In genomic region chr6:46940433-46941226, GRCh38 we compare ENCODE assay signal across 23 cellular contexts. TPM values are rescaled to one million over a fixed set of nuclear protein-coding genes. Genes with fewer than 3 reads are reported as not detected.
A peak's percentile ranks its signal among the peaks of the same experiment; 100 is the strongest.
DNase-seq lines count a peak whose midpoint lies in the region; ATAC-seq, FAIRE-seq and TF ChIP-seq lines count a peak whose summit lies in the region.
"Had no signal": no experiment of that assay in that cellular context is flagged by ENCODE, and none has a peak within 500 bp of the region (broad histone marks: within the 10 kb centered on the region; RNA-seq: fewer than 3 reads in every experiment).

No MANE protein-coding gene starts in this region.

- no peak for TF ChIP-seq CTCF in lower lobe of right lung (IDR thresholded peaks at IDR 0.05)

- peaks cover 63% of the 10 kb centered on the region for H3K4me1 ChIP-seq in lower lobe of right lung
- H3K4me1 ChIP-seq: psoas muscle, transverse colon had no signal

- no peak for TF ChIP-seq POLR2A in erythroblast (IDR thresholded peaks at IDR 0.05; ENCODE audit: low read length)

- H3K4me3 ChIP-seq in lower lobe of right lung: no peak overlapping the region
- H3K4me3 ChIP-seq: psoas muscle, transverse colon had no signal

- H3K27ac ChIP-seq in lower lobe of right lung: peak overlapping the region; percentile 47
- H3K27ac ChIP-seq: psoas muscle, transverse colon had no signal

- DNase-seq in DMS153 (lab: John Stamatoyannopoulos, UW): peak; percentile 90
- peak; percentile 20 to 84 (median 70) for DNase-seq in NCI-H1417 (lab: John Stamatoyannopoulos, UW)
- DNase-seq in NCI-H748 treated with DMSO at 0.1 percent for 48 hours (lab: John Stamatoyannopoulos, UW): peak; percentile 11
- DNase-seq in lower lobe of right lung: no peak
- DNase-seq in erythroblast (lab: John Stamatoyannopoulos, UW): no peak
- DNase-seq in frontal cortex (ENCODE audit: low spot score in 2 of 2): no peak
- DNase-seq: activated CD4-positive, alpha-beta T cell treated with anti-CD3 and anti-CD28 coated beads, Interleukin-2, amount 50 U/mL, for 4 hours; activated CD8-positive, alpha-beta memory T cell treated with anti-CD3 and anti-CD28 coated beads, Interleukin-2, amount 50 U/mL, for 48 hours; activated naive CD8-positive, alpha-beta T cell treated with anti-CD3 and anti-CD28 coated beads for 36 hours; dermis blood vessel endothelial cell; HCEC 1CT; NCI-H1436; NCI-H2171 treated with DMSO at 0.1 percent for 48 hours; OCI-M1; psoas muscle; T-helper 9 cell; transverse colon had no signal

- peak; percentile 85 to 90 for ATAC-seq in lower lobe of right lung
- ATAC-seq in activated CD4-positive, CD25-positive, alpha-beta regulatory T cell treated with anti-CD3 and anti-CD28 coated beads, Interleukin-2, amount 50 U/mL, for 24 hours: no peak
- no peak for ATAC-seq in GM21515 (IDR thresholded peaks at IDR 0.05; ENCODE audit: unreplicated experiment)
- ATAC-seq: psoas muscle, Right ventricle myocardium inferior had no signal

- intact Hi-C loops in lower lobe of right lung (cut with DNase I): no loop called here

- no peaks in the 10 kb centered on the region for H3K27me3 ChIP-seq in lower lobe of right lung (ENCODE audit: low read depth)
- H3K27me3 ChIP-seq: transverse colon had no signal

- FAIRE-seq in frontal cortex (lab: Jason Lieb, UNC): no peak
- FAIRE-seq: A204.1 had no signal

- H3K9me3 ChIP-seq in lower lobe of right lung: no peaks in the 10 kb centered on the region
- H3K9me3 ChIP-seq: psoas muscle, transverse colon had no signal

- no peaks in the 10 kb centered on the region for H3K36me3 ChIP-seq in lower lobe of right lung
- H3K36me3 ChIP-seq: transverse colon had no signal

RNA-seq across cellular contexts. Expression of gene ADGRF5, which starts 18.9 kb away (rescaled TPM):
- total RNA-seq in lower lobe of right lung: 238 TPM
- 6.5 TPM for total RNA-seq in frontal cortex
- total RNA-seq: activated naive CD8-positive, alpha-beta T cell treated with anti-CD3 and anti-CD28 coated beads for 36 hours; activated T-helper 2 cell treated with anti-CD3 and anti-CD28 coated beads, Interferon-gamma antibody, Interleukin-2, Interleukin-4, amounts not matched to agents 10 μg/mL and 5 μg/mL and 100 μg/mL, durations not matched to agents 14 hours and 24 hours and 36 hours; B cell had no signal

Comparison
In these comparisons a context has a peak if more than half of its experiments do, and no peak if none do; other contexts are left out.
1. DNase-seq: peak in DMS153 (single experiment), NCI-H1417 (3 of 3) and NCI-H748 treated with DMSO at 0.1 percent for 48 hours (single experiment); none in lower lobe of right lung (single experiment), erythroblast (0 of 2) and frontal cortex (0 of 2).
2. ATAC-seq: peak in lower lobe of right lung (2 of 2); none in activated CD4-positive, CD25-positive, alpha-beta regulatory T cell treated with anti-CD3 and anti-CD28 coated beads, Interleukin-2, amount 50 U/mL, for 24 hours (0 of 2) and GM21515 (single experiment).
3. RNA of gene ADGRF5, which starts 18.9 kb away (total RNA-seq): 238 TPM in lower lobe of right lung (single experiment); 6.5 TPM in frontal cortex (single experiment); every median in the first group is over 10 times any median in the second.